In the genomic region with DNA sequence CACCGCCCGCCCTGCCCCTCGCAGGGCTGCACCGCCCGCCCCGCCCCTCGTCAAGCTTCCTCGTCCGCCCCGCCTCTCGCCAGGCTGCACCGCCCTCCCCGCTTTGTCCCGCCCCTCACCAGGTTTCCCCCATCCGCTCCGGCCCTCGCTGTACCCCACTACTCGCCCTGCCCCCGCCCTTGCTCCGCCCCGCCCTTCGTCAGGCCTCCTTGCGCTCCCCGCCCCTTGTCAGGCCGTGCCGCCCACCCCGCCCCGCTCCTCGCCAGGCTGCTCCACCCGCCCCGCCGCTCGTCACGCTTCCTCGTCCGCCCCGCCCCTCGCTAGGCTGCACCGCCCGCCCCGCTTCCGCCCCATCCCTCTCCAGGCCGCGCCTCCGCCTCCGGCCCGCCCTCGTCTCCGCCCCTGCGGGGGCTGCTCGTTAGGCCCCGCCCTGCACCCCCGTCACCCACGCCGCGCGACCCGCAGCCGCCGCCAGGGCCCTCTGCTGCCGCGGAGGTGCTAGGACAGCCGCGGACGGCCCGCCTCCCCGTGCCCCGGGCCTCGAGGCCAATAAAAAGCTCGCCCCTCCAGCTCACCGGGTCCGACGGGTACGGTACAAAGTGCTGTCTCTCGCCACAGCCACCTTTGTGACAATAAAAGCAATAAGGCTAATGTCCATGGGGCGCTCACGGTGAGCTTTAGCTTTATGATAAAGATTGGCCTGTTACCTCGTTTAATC, we compare ENCODE assay signal across 1 cellular context.
TF ChIP-seq lines count a peak whose summit lies in the region.

No MANE protein-coding gene starts in this region.

TF ChIP-seq in K562, 482 proteins besides CTCF, POLR2A, EP300 and RAD21 (continued from another document and continues in another):
- TF ChIP-seq, protein P1, sequence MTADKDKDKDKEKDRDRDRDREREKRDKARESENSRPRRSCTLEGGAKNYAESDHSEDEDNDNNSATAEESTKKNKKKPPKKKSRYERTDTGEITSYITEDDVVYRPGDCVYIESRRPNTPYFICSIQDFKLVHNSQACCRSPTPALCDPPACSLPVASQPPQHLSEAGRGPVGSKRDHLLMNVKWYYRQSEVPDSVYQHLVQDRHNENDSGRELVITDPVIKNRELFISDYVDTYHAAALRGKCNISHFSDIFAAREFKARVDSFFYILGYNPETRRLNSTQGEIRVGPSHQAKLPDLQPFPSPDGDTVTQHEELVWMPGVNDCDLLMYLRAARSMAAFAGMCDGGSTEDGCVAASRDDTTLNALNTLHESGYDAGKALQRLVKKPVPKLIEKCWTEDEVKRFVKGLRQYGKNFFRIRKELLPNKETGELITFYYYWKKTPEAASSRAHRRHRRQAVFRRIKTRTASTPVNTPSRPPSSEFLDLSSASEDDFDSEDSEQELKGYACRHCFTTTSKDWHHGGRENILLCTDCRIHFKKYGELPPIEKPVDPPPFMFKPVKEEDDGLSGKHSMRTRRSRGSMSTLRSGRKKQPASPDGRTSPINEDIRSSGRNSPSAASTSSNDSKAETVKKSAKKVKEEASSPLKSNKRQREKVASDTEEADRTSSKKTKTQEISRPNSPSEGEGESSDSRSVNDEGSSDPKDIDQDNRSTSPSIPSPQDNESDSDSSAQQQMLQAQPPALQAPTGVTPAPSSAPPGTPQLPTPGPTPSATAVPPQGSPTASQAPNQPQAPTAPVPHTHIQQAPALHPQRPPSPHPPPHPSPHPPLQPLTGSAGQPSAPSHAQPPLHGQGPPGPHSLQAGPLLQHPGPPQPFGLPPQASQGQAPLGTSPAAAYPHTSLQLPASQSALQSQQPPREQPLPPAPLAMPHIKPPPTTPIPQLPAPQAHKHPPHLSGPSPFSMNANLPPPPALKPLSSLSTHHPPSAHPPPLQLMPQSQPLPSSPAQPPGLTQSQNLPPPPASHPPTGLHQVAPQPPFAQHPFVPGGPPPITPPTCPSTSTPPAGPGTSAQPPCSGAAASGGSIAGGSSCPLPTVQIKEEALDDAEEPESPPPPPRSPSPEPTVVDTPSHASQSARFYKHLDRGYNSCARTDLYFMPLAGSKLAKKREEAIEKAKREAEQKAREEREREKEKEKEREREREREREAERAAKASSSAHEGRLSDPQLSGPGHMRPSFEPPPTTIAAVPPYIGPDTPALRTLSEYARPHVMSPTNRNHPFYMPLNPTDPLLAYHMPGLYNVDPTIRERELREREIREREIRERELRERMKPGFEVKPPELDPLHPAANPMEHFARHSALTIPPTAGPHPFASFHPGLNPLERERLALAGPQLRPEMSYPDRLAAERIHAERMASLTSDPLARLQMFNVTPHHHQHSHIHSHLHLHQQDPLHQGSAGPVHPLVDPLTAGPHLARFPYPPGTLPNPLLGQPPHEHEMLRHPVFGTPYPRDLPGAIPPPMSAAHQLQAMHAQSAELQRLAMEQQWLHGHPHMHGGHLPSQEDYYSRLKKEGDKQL (CRISPR knock-in tag; IDR thresholded peaks at IDR 0.05; ENCODE audit: borderline replicate concordance): no peak
- peak; percentile 86 for TF ChIP-seq L3MBTL2 (IDR thresholded peaks at IDR 0.05)
- TF ChIP-seq, protein P2, sequence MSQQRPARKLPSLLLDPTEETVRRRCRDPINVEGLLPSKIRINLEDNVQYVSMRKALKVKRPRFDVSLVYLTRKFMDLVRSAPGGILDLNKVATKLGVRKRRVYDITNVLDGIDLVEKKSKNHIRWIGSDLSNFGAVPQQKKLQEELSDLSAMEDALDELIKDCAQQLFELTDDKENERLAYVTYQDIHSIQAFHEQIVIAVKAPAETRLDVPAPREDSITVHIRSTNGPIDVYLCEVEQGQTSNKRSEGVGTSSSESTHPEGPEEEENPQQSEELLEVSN (IDR thresholded peaks at IDR 0.05; ENCODE audit: borderline replicate concordance in 1 of 2, extremely low read depth in 1 of 2, insufficient read depth in 1 of 2, insufficient read length in 1 of 2, low read depth in 1 of 2, low read length in 1 of 2, poor library complexity in 1 of 2, severe bottlenecking in 1 of 2): peak; percentile 69 to 84
- TF ChIP-seq POLR2G (IDR thresholded peaks at IDR 0.05; ENCODE audit: low read depth, low read length): peak; percentile 74
- no peak for TF ChIP-seq XRCC5 (IDR thresholded peaks at IDR 0.05; ENCODE audit: low read depth, low read length)
- TF ChIP-seq, protein P3, sequence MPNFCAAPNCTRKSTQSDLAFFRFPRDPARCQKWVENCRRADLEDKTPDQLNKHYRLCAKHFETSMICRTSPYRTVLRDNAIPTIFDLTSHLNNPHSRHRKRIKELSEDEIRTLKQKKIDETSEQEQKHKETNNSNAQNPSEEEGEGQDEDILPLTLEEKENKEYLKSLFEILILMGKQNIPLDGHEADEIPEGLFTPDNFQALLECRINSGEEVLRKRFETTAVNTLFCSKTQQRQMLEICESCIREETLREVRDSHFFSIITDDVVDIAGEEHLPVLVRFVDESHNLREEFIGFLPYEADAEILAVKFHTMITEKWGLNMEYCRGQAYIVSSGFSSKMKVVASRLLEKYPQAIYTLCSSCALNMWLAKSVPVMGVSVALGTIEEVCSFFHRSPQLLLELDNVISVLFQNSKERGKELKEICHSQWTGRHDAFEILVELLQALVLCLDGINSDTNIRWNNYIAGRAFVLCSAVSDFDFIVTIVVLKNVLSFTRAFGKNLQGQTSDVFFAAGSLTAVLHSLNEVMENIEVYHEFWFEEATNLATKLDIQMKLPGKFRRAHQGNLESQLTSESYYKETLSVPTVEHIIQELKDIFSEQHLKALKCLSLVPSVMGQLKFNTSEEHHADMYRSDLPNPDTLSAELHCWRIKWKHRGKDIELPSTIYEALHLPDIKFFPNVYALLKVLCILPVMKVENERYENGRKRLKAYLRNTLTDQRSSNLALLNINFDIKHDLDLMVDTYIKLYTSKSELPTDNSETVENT (CRISPR knock-in tag; IDR thresholded peaks at IDR 0.05): 0 out of 2 replicates have a peak, but pooled peaks have one; percentile 63
- TF ChIP-seq, protein P4, sequence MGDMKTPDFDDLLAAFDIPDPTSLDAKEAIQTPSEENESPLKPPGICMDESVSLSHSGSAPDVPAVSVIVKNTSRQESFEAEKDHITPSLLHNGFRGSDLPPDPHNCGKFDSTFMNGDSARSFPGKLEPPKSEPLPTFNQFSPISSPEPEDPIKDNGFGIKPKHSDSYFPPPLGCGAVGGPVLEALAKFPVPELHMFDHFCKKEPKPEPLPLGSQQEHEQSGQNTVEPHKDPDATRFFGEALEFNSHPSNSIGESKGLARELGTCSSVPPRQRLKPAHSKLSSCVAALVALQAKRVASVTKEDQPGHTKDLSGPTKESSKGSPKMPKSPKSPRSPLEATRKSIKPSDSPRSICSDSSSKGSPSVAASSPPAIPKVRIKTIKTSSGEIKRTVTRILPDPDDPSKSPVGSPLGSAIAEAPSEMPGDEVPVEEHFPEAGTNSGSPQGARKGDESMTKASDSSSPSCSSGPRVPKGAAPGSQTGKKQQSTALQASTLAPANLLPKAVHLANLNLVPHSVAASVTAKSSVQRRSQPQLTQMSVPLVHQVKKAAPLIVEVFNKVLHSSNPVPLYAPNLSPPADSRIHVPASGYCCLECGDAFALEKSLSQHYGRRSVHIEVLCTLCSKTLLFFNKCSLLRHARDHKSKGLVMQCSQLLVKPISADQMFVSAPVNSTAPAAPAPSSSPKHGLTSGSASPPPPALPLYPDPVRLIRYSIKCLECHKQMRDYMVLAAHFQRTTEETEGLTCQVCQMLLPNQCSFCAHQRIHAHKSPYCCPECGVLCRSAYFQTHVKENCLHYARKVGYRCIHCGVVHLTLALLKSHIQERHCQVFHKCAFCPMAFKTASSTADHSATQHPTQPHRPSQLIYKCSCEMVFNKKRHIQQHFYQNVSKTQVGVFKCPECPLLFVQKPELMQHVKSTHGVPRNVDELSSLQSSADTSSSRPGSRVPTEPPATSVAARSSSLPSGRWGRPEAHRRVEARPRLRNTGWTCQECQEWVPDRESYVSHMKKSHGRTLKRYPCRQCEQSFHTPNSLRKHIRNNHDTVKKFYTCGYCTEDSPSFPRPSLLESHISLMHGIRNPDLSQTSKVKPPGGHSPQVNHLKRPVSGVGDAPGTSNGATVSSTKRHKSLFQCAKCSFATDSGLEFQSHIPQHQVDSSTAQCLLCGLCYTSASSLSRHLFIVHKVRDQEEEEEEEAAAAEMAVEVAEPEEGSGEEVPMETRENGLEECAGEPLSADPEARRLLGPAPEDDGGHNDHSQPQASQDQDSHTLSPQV (IDR thresholded peaks at IDR 0.05): peak; percentile 83
- no peak for TF ChIP-seq JUNB (CRISPR knock-in tag; conservative IDR thresholded peaks at IDR 0.05)
- TF ChIP-seq PYGO2 (tag; IDR thresholded peaks at IDR 0.05): no peak
- TF ChIP-seq FOXM1 (IDR thresholded peaks at IDR 0.05; ENCODE audit: low read depth): no peak
- no peak for TF ChIP-seq FOXM1 (CRISPR knock-in tag; IDR thresholded peaks at IDR 0.05; ENCODE audit: low read depth)
- TF ChIP-seq SMAD4 (CRISPR knock-in tag; conservative IDR thresholded peaks at IDR 0.05): peak; percentile 44
- TF ChIP-seq ESRRA (IDR thresholded peaks at IDR 0.05; ENCODE audit: borderline replicate concordance, low read depth): peak; percentile 42; the same call in 1 of the 2 replicates
- no peak for TF ChIP-seq POLR2H (tag; IDR thresholded peaks at IDR 0.05; ENCODE audit: low read depth)
- TF ChIP-seq ZNF79 (CRISPR knock-in tag; IDR thresholded peaks at IDR 0.05; ENCODE audit: low read depth): no peak
- TF ChIP-seq CBX8 (IDR thresholded peaks at IDR 0.05; ENCODE audit: borderline replicate concordance, extremely low read depth, low read depth, low read length, poor library complexity, severe bottlenecking): no peak
- TF ChIP-seq TBP (optimal IDR thresholded peaks at IDR 0.05; ENCODE audit: low read depth, low read length): no peak
- no peak for TF ChIP-seq ZNF766 (CRISPR knock-in tag; conservative IDR thresholded peaks at IDR 0.05)
- TF ChIP-seq TSC22D4 (tag; IDR thresholded peaks at IDR 0.05): no peak
- TF ChIP-seq TCF3 (CRISPR knock-in tag; IDR thresholded peaks at IDR 0.05): no peak
- TF ChIP-seq DIDO1 (tag; IDR thresholded peaks at IDR 0.05; ENCODE audit: low read depth): no peak
- TF ChIP-seq SAFB2 (IDR thresholded peaks at IDR 0.05; ENCODE audit: borderline replicate concordance, low read depth, low read length, severe bottlenecking): no peak
- no peak for TF ChIP-seq ZNF764 (CRISPR knock-in tag; IDR thresholded peaks at IDR 0.05; ENCODE audit: low read depth)
- TF ChIP-seq MCM2 (IDR thresholded peaks at IDR 0.05; ENCODE audit: low read depth): no peak
- TF ChIP-seq, protein P5, sequence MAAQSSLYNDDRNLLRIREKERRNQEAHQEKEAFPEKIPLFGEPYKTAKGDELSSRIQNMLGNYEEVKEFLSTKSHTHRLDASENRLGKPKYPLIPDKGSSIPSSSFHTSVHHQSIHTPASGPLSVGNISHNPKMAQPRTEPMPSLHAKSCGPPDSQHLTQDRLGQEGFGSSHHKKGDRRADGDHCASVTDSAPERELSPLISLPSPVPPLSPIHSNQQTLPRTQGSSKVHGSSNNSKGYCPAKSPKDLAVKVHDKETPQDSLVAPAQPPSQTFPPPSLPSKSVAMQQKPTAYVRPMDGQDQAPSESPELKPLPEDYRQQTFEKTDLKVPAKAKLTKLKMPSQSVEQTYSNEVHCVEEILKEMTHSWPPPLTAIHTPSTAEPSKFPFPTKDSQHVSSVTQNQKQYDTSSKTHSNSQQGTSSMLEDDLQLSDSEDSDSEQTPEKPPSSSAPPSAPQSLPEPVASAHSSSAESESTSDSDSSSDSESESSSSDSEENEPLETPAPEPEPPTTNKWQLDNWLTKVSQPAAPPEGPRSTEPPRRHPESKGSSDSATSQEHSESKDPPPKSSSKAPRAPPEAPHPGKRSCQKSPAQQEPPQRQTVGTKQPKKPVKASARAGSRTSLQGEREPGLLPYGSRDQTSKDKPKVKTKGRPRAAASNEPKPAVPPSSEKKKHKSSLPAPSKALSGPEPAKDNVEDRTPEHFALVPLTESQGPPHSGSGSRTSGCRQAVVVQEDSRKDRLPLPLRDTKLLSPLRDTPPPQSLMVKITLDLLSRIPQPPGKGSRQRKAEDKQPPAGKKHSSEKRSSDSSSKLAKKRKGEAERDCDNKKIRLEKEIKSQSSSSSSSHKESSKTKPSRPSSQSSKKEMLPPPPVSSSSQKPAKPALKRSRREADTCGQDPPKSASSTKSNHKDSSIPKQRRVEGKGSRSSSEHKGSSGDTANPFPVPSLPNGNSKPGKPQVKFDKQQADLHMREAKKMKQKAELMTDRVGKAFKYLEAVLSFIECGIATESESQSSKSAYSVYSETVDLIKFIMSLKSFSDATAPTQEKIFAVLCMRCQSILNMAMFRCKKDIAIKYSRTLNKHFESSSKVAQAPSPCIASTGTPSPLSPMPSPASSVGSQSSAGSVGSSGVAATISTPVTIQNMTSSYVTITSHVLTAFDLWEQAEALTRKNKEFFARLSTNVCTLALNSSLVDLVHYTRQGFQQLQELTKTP (IDR thresholded peaks at IDR 0.05; ENCODE audit: low read depth in 1 of 2, partially characterized antibody in 2 of 2): no peak
- no peak for TF ChIP-seq XRCC4 (IDR thresholded peaks at IDR 0.05; ENCODE audit: extremely low read depth, insufficient read depth, insufficient read length)
- no peak for TF ChIP-seq CBFB (CRISPR knock-in tag; IDR thresholded peaks at IDR 0.05)
- no peak for TF ChIP-seq SRSF7 (optimal IDR thresholded peaks at IDR 0.05; ENCODE audit: low read depth, low read length)
- TF ChIP-seq CBX1 (IDR thresholded peaks at IDR 0.05; ENCODE audit: low read depth): no peak
- TF ChIP-seq, protein P6, sequence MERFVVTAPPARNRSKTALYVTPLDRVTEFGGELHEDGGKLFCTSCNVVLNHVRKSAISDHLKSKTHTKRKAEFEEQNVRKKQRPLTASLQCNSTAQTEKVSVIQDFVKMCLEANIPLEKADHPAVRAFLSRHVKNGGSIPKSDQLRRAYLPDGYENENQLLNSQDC (CRISPR knock-in tag; IDR thresholded peaks at IDR 0.05): no peak
- no peak for TF ChIP-seq SMARCA5 (IDR thresholded peaks at IDR 0.05)
